22 cellular contexts compared by ENCODE assay signal in the genomic region with DNA sequence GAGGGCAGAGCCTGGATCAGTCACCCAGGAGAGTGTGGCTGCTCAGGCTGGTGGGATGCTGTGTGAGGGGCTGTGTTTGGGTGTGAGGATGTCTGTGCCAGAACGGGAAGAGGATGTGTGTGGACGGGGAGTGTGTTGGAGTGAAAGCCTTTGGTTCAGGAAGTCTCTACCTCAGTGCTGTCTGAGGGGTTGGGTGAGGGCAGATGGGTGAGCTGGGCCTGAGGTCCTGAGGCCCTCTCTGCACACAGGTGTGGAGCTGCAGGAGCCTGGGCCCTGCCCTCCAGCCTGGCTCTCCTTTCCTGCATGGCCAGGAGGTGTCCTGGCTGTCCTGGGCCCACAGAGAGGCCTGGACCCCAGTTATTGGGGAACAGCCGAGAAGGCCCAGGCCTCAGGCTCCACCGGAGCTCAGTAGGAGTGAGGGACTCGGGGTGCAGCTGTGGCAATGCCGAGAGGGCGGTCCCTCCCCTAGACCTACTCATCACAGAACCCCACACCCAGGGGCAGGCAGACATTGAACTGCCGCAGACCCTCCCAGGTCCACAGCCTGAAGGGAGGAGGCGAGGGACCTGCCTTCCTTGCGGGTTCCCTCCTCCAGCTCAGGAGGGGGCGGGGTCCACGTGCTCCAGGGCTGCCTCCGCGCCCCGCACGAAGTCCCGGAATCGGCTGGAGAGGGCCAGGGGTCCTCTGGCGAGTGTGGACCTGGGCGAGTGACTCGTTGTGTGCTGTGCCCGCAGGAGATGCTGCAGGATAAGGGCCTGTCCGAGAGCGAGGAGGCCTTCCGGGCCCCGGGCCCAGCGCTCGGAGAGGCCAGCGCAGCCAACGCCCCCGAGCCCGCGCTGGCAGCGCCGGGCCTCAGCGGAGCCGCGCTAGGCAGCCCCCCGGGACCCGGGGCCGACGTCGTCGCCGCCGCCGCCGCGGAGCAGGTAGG. TPM values are rescaled to one million over a fixed set of nuclear protein-coding genes. Genes with fewer than 3 reads are reported as not detected.
DNase-seq lines count a peak whose midpoint lies in the region; ATAC-seq and TF ChIP-seq lines count a peak whose summit lies in the region.
"Had no signal": no experiment of that assay in that cellular context is flagged by ENCODE, and none has a peak within 500 bp of the region (broad histone marks: within the 10 kb centered on the region; RNA-seq: fewer than 3 reads in every experiment).

No MANE protein-coding gene starts in this region.

- no peaks in the 10 kb centered on the region for H3K36me3 ChIP-seq in CD8-positive, alpha-beta T cell (ENCODE audit: insufficient read depth, low read length)
- no peaks in the 10 kb centered on the region for H3K36me3 ChIP-seq in HUES6 (ENCODE audit: control insufficient read depth, insufficient read depth, low read length)
- no peaks in the 10 kb centered on the region for H3K36me3 ChIP-seq in iPS-15b (ENCODE audit: control insufficient read depth, insufficient read depth, low read length)
- H3K36me3 ChIP-seq in neuronal stem cell (replicated peaks in 1 of 2; ENCODE audit: control insufficient read depth in 2 of 2, insufficient read depth in 2 of 2, low read length in 2 of 2) = no peaks in the 10 kb centered on the region
- no peaks in the 10 kb centered on the region for H3K36me3 ChIP-seq in stomach
- H3K36me3 ChIP-seq: colonic mucosa, tibial nerve had no signal

- intact Hi-C loops in CD8-positive, alpha-beta T cell (cut with DNase I, micrococcal nuclease) = no loop called here
- intact Hi-C loops in stomach (cut with DNase I; ENCODE audit: low total_unique reads) = no loop called here

- H3K27me3 Mint-ChIP-seq in CD8-positive, alpha-beta T cell (ENCODE audit: low read depth) = peaks cover 68% of the 10 kb centered on the region

- no peak overlapping the region for H3K4ac ChIP-seq in neuronal stem cell (ENCODE audit: low read length)

- H3K9me3 ChIP-seq in CD8-positive, alpha-beta T cell (ENCODE audit: low read length) = no peaks in the 10 kb centered on the region
- no peaks in the 10 kb centered on the region for H3K9me3 ChIP-seq in HUES6 (ENCODE audit: control insufficient read depth, insufficient read depth, low read depth, low read length)
- no peaks in the 10 kb centered on the region for H3K9me3 ChIP-seq in iPS-15b (ENCODE audit: control insufficient read depth, insufficient read depth, low read length)
- H3K9me3 ChIP-seq in neuronal stem cell (replicated peaks in 1 of 2; ENCODE audit: control insufficient read depth in 2 of 2, insufficient read depth in 1 of 2, low read depth in 1 of 2, low read length in 2 of 2) = peaks cover 6 to 25% of the 10 kb centered on the region in 2 donors
- peaks cover 0 to 20% (median 0%) of the 10 kb centered on the region in 4 donors for H3K9me3 ChIP-seq in stomach
- H3K9me3 ChIP-seq: colonic mucosa, tibial nerve had no signal

- H3K36me3 Mint-ChIP-seq in CD8-positive, alpha-beta T cell = no peaks in the 10 kb centered on the region
- H3K36me3 Mint-ChIP-seq: activated CD4-positive, alpha-beta memory T cell treated with anti-CD3 and anti-CD28 coated beads for 36 hours; brain; stimulated activated effector memory CD8-positive, alpha-beta T cell treated with anti-CD3 and anti-CD28 coated beads, Interleukin-12 subunit alpha, Interleukin-12 subunit beta, amount 100 ng/mL, for 72 hours had no signal

- H3K27ac Mint-ChIP-seq in CD8-positive, alpha-beta T cell = no peak overlapping the region
- H3K27ac Mint-ChIP-seq: activated CD4-positive, alpha-beta memory T cell treated with anti-CD3 and anti-CD28 coated beads for 36 hours; activated T-cell treated with anti-CD3 and anti-CD28 coated beads, Interleukin-2, amount 50 U/mL, for 24 hours; stimulated activated effector memory CD8-positive, alpha-beta T cell treated with anti-CD3 and anti-CD28 coated beads, Interleukin-12 subunit alpha, Interleukin-12 subunit beta, amount 100 ng/mL, for 72 hours had no signal

- no CpG with 5 or more reads among the region's 49 CpGs for WGBS in neuronal stem cell (ENCODE audit: extremely low coverage in 2 of 2, insufficient read length in 2 of 2, insufficient replicate concordance in 1 of 2), 2 donors
- WGBS in stomach, 5 donors = 22 to 52% (median 24%) methylated on average over 16 to 49 of the region's 49 CpGs

- peak overlapping the region; percentile 68 for H2AFZ ChIP-seq in neuronal stem cell (ENCODE audit: low read length)

- CTCF ChIA-PET in CD8-positive, alpha-beta T cell (lab: Charles Lee) = no interaction called here

- no peak overlapping the region for H2BK15ac ChIP-seq in neuronal stem cell (ENCODE audit: low read length)

- peak overlapping the region; percentile 30 for H3K4me3 Mint-ChIP-seq in CD8-positive, alpha-beta T cell
- H3K4me3 Mint-ChIP-seq: activated CD4-positive, alpha-beta memory T cell treated with anti-CD3 and anti-CD28 coated beads for 36 hours had no signal

- peak in 2 of 7 experiments; percentile 8 to 39 for DNase-seq in CD8-positive, alpha-beta T cell
- DNase-seq in neuronal stem cell (ENCODE audit: low spot score) (no peak), pons (ENCODE audit: low spot score) (no peak), stomach (no peak)
- DNase-seq in stimulated activated CD4-positive, alpha-beta T cell treated with anti-CD3 and anti-CD28 coated beads, Interleukin-12 subunit alpha, Interleukin-12 subunit beta, amount 100 ng/mL, for 4 hours = no peak
- DNase-seq in stimulated activated CD4-positive, alpha-beta T cell treated with anti-CD3 and anti-CD28 coated beads, Interleukin-4, amount 100 ng/mL, for 24 hours = no peak
- DNase-seq: activated CD4-positive, alpha-beta memory T cell treated with anti-CD3 and anti-CD28 coated beads for 36 hours; activated T-cell treated with anti-CD3 and anti-CD28 coated beads, Interleukin-2, amount 50 U/mL, for 24 hours; AML-193; colonic mucosa; GOT3; Karpas-422; NCI-H1048; NCI-H524; SW 1271 had no signal

- no peak overlapping the region for H2BK5ac ChIP-seq in neuronal stem cell (ENCODE audit: low read length)

- no peak overlapping the region for H4K8ac ChIP-seq in neuronal stem cell (ENCODE audit: low read depth, low read length)

- no peak for ATAC-seq in CD8-positive, alpha-beta T cell

- peaks cover 27% of the 10 kb centered on the region for H3K4me1 ChIP-seq in CD8-positive, alpha-beta T cell (ENCODE audit: insufficient read depth, low read length)
- H3K4me1 ChIP-seq in HUES6 (ENCODE audit: control insufficient read depth, insufficient read depth, low read length) (peaks cover 47% of the 10 kb centered on the region), iPS-15b (ENCODE audit: control insufficient read depth, insufficient read depth, low read length) (peaks cover 8% of the 10 kb centered on the region), neuronal stem cell (ENCODE audit: control insufficient read depth in 2 of 2, insufficient read depth in 1 of 2, low read depth in 1 of 2, low read length in 2 of 2) (peaks cover 5 to 7% of the 10 kb centered on the region in 2 donors), stomach (peaks cover 34 to 59% (median 45%) of the 10 kb centered on the region in 4 donors)

- no peak for TF ChIP-seq EP300 in stomach (IDR thresholded peaks at IDR 0.05)

- POLR2A ChIA-PET in CD8-positive, alpha-beta T cell (lab: Charles Lee) = interaction anchor here (0.6 kb wide), 1 partner anchor 541 kb away, joined by 3 read pairs; no protein-coding TSS in a partner anchor

- H2BK12ac ChIP-seq in neuronal stem cell (ENCODE audit: low read length) = peak overlapping the region; percentile 66

- H3K23ac ChIP-seq in neuronal stem cell (ENCODE audit: low read depth, low read length, poor library complexity) = peak overlapping the region; percentile 59

- no peaks in the 10 kb centered on the region for H3K9me3 Mint-ChIP-seq in CD8-positive, alpha-beta T cell
- H3K9me3 Mint-ChIP-seq: activated CD4-positive, alpha-beta memory T cell treated with anti-CD3 and anti-CD28 coated beads for 36 hours; activated T-cell treated with anti-CD3 and anti-CD28 coated beads, Interleukin-2, amount 50 U/mL, for 24 hours; stimulated activated effector memory CD8-positive, alpha-beta T cell treated with anti-CD3 and anti-CD28 coated beads, Interleukin-12 subunit alpha, Interleukin-12 subunit beta, amount 100 ng/mL, for 72 hours had no signal

- no peak overlapping the region for H3K4me3 ChIP-seq in CD8-positive, alpha-beta T cell (ENCODE audit: low read depth, low read length)
- H3K4me3 ChIP-seq in HUES6 (ENCODE audit: low read depth, low read length) (peak overlapping the region; percentile 45; the same call in 1 of the 2 replicates), iPS-15b (ENCODE audit: low read depth, low read length) (peak overlapping the region; percentile 32), neuronal stem cell (ENCODE audit: low read length in 2 of 2) (no peak overlapping the region), stomach (no peak overlapping the region)
- H3K4me3 ChIP-seq: colonic mucosa had no signal

- TF ChIP-seq POLR2A in stomach (IDR thresholded peaks at IDR 0.05) = no peak

- no peak overlapping the region for H2BK120ac ChIP-seq in neuronal stem cell (ENCODE audit: low read depth, low read length)

- no peak overlapping the region for H4K91ac ChIP-seq in neuronal stem cell (ENCODE audit: low read depth, low read length, poor library complexity)

- no peak overlapping the region for H3K18ac ChIP-seq in neuronal stem cell (ENCODE audit: low read length)

- H3K4me2 ChIP-seq in neuronal stem cell (ENCODE audit: insufficient read depth, low read length, poor library complexity, severe bottlenecking) = no peak overlapping the region

- no peaks in the 10 kb centered on the region for H3K79me1 ChIP-seq in neuronal stem cell (ENCODE audit: low read depth, low read length)

- TF ChIP-seq CTCF in CD8-positive, alpha-beta T cell (IDR thresholded peaks at IDR 0.05) = no peak
- TF ChIP-seq CTCF in stomach (IDR thresholded peaks at IDR 0.05) = no peak

- H3K9ac ChIP-seq in HUES6 (ENCODE audit: low read length) (peak overlapping the region; percentile 5), iPS-15b (ENCODE audit: low read depth, low read length) (no peak overlapping the region), neuronal stem cell (ENCODE audit: low read depth, low read length, poor library complexity) (peak overlapping the region; percentile 33)

- peaks cover 43% of the 10 kb centered on the region for H3K27me3 ChIP-seq in CD8-positive, alpha-beta T cell (ENCODE audit: insufficient read depth, low read length)
- H3K27me3 ChIP-seq in HUES6 (ENCODE audit: control insufficient read depth, insufficient read depth, low read length) (peaks cover 100% of the 10 kb centered on the region), iPS-15b (ENCODE audit: control insufficient read depth, insufficient read depth, low read length) (peaks cover 98% of the 10 kb centered on the region), neuronal stem cell (ENCODE audit: control insufficient read depth in 3 of 3, insufficient read depth in 3 of 3, low read depth in 1 of 3, low read length in 3 of 3) (peaks cover 75 to 100% (median 92%) of the 10 kb centered on the region in 3 experiments), stomach (peaks cover 58 to 100% (median 95%) of the 10 kb centered on the region in 3 donors)

- peak overlapping the region; percentile 60 for H2AK5ac ChIP-seq in neuronal stem cell (ENCODE audit: low read depth, low read length)

- H3K27ac ChIP-seq in CD8-positive, alpha-beta T cell (ENCODE audit: low read depth, low read length) = no peak overlapping the region
- H3K27ac ChIP-seq in HUES6 (ENCODE audit: low read depth, low read length) (no peak overlapping the region), neuronal stem cell (replicated peaks; ENCODE audit: low read length) (no peak overlapping the region), stomach (no peak overlapping the region)
- H3K27ac ChIP-seq: colonic mucosa, tibial nerve had no signal

- peak overlapping the region; percentile 50 for H3K14ac ChIP-seq in neuronal stem cell (ENCODE audit: low read length)

- H3K4me1 Mint-ChIP-seq in CD8-positive, alpha-beta T cell (ENCODE audit: low read depth) = peaks cover 44% of the 10 kb centered on the region

RNA-seq across cellular contexts. Expression of gene TBX4, which starts 3.8 kb away (rescaled TPM):
- total RNA-seq in CD8-positive, alpha-beta T cell = not detected
- not detected for polyA plus RNA-seq in neuronal stem cell (2013, experiment 1 of 2)
- polyA plus RNA-seq in neuronal stem cell (2013, experiment 2 of 2) = not detected
- under 1 TPM in 1 of 5 donors, not detected in 4; 0.73 TPM for total RNA-seq in stomach
- under 1 TPM in 1 of 3 donors, not detected in 2; 0.08 TPM for polyA plus RNA-seq in stomach
- total RNA-seq: activated CD4-positive, alpha-beta memory T cell treated with anti-CD3 and anti-CD28 coated beads for 36 hours; colonic mucosa; kidney epithelial cell; renal cortical epithelial cell; tibial nerve had no signal

RNA-seq across cellular contexts. Expression of gene TBX2, which starts 56.4 kb away (rescaled TPM):
- total RNA-seq in CD8-positive, alpha-beta T cell = not detected
- not detected for polyA plus RNA-seq in neuronal stem cell (2013, experiment 1 of 2)
- not detected for polyA plus RNA-seq in neuronal stem cell (2013, experiment 2 of 2)
- total RNA-seq in stomach = 10 to 100 TPM in 4 of 5 donors, under 1 TPM in 1; 0.58 to 31.6 (median 22.3) TPM
- 10 to 100 TPM in 2 of 3 donors, 1 to 10 TPM in 1; 9.4 to 27.0 (median 21.8) TPM for polyA plus RNA-seq in stomach

Comparison
In these comparisons a context has a peak if more than half of its experiments do, and no peak if none do; other contexts are left out.
1. H3K4me3 ChIP-seq: peak in HUES6 (single experiment) and iPS-15b (single experiment); none in CD8-positive, alpha-beta T cell (single experiment), neuronal stem cell (0 of 2) and stomach (0 of 4).